In the genomic region with DNA sequence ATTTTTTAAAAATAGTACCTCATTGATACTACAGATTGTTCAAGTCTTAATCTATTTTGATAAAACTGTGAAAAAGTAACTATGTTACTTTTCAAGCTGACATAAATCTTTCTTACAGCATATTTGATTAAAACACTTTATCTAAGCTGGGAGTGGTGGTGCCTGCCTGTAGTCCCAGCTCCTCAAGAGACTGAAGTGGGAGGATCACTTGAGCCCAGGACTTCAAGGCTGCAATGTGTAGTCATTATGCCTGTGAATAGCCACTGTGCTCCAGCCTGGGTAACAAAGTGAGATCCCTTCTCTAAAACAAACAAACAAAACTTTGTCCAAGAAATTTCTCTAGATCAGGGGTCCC, we compare ENCODE assay signal across 13 cellular contexts. TPM values are rescaled to one million over a fixed set of nuclear protein-coding genes. Genes with fewer than 3 reads are reported as not detected.
DNase-seq lines count a peak whose midpoint lies in the region; ATAC-seq and TF ChIP-seq lines count a peak whose summit lies in the region.
"Had no signal": no experiment of that assay in that cellular context is flagged by ENCODE, and none has a peak within 500 bp of the region (broad histone marks: within the 10 kb centered on the region; RNA-seq: fewer than 3 reads in every experiment).

No MANE protein-coding gene starts in this region.

- no peaks in the 10 kb centered on the region for H3K79me2 ChIP-seq in HCT116 (ENCODE audit: insufficient read depth, low read length)
- H3K79me2 ChIP-seq in SK-N-SH (ENCODE audit: insufficient read depth), result no peaks in the 10 kb centered on the region

- H3K9me3 ChIP-seq in HCT116 (ENCODE audit: control insufficient read depth in 1 of 2, insufficient read depth in 1 of 2, low read depth in 1 of 2, low read length in 2 of 2), result no peaks in the 10 kb centered on the region
- H3K9me3 ChIP-seq in SK-N-SH, result no peaks in the 10 kb centered on the region
- no peaks in the 10 kb centered on the region for H3K9me3 ChIP-seq in mucosa of descending colon
- H3K9me3 ChIP-seq: adrenal gland had no signal

- peaks cover 12% of the 10 kb centered on the region for H3F3A ChIP-seq in SK-N-SH (replicated peaks; ENCODE audit: insufficient read depth)

- H3K36me3 ChIP-seq in HCT116 (ENCODE audit: control insufficient read depth in 1 of 2, insufficient read depth in 2 of 2, low read length in 2 of 2) (no peaks in the 10 kb centered on the region), SK-N-SH (replicated peaks in 1 of 2; ENCODE audit: control insufficient read depth in 1 of 2, insufficient read depth in 2 of 2, low read length in 1 of 2) (no peaks in the 10 kb centered on the region), mucosa of descending colon (ENCODE audit: low read depth) (no peaks in the 10 kb centered on the region)
- H3K36me3 ChIP-seq: adrenal gland, WERI-Rb-1 had no signal

- ATAC-seq in HCT116, result peak; percentile 79
- no peak for ATAC-seq in mucosa of descending colon
- no peak for ATAC-seq in GM19452 (IDR thresholded peaks at IDR 0.05; ENCODE audit: unreplicated experiment)
- no peak for ATAC-seq in HG02798 (IDR thresholded peaks at IDR 0.05; ENCODE audit: poor library complexity, unreplicated experiment)

- TF ChIP-seq RAD21 in HCT116 (IDR thresholded peaks at IDR 0.05; ENCODE audit: low read depth), result no peak
- TF ChIP-seq RAD21 in SK-N-SH (IDR thresholded peaks at IDR 0.05; ENCODE audit: low read length), result no peak

- H3K9me2 ChIP-seq in HCT116 (ENCODE audit: insufficient read depth), result no peaks in the 10 kb centered on the region
- no peaks in the 10 kb centered on the region for H3K9me2 ChIP-seq in SK-N-SH

- TF ChIP-seq CTCF in HCT116 (IDR thresholded peaks at IDR 0.05 in 2 of 3, conservative IDR thresholded peaks at IDR 0.05 in 1 of 3; ENCODE audit: borderline replicate concordance in 1 of 3, insufficient read depth in 1 of 3, low read depth in 2 of 3, low read length in 2 of 3) (no peak), SK-N-SH (IDR thresholded peaks at IDR 0.05) (no peak), mucosa of descending colon (IDR thresholded peaks at IDR 0.05) (peak; percentile 7)

- H3K4me2 ChIP-seq in HCT116 (ENCODE audit: low read length), result no peak overlapping the region
- H3K4me2 ChIP-seq in SK-N-SH, result no peak overlapping the region

- DNase-seq in EL (peak; percentile 10), HCT116 (ENCODE audit: low read depth, low spot score) (no peak), SK-N-SH (no peak), mucosa of descending colon (no peak), SIG-M5 (lab: John Stamatoyannopoulos, UW) (no peak), T-helper 2 cell (no peak)
- DNase-seq: effector CD8-positive, alpha-beta T cell; kidney; stimulated activated CD4-positive, alpha-beta T cell treated with anti-CD3 and anti-CD28 coated beads, Interleukin-2, amount 100 ng/mL, for 48 hours; WERI-Rb-1 had no signal

- CTCF ChIA-PET in HCT116 (lab: Charles Lee) (interaction anchor here (0.8 to 1.3 kb wide), 4 partner anchors 12 to 156 kb away, joined by 4 to 6 read pairs (median 4); no protein-coding TSS in a partner anchor), SK-N-SH (lab: Yijun Ruan, JAX) (interaction anchor here (0.6 to 2.8 kb wide), 19 partner anchors 9 to 376 kb away, joined by 3 to 11 read pairs (median 3); partner anchors contain the start of gene NEDD4)

- RAD21 ChIA-PET in HCT116 (lab: Charles Lee; ENCODE audit: low non-redundant PET in 1 of 2, low total read pairs in 2 of 2, uncharacterized antibody in 2 of 2, unreplicated experiment in 2 of 2), result no interaction called here

- no peak for TF ChIP-seq EP300 in SK-N-SH (IDR thresholded peaks at IDR 0.05; ENCODE audit: borderline replicate concordance in 1 of 2, low read depth in 1 of 2, low read length in 1 of 2)

- no peaks in the 10 kb centered on the region for H3K4me1 ChIP-seq in HCT116 (ENCODE audit: control insufficient read depth in 1 of 2, insufficient read depth in 2 of 2, low read length in 2 of 2)
- H3K4me1 ChIP-seq in SK-N-SH (ENCODE audit: control insufficient read depth in 1 of 2, insufficient read depth in 2 of 2, low read depth in 1 of 2, low read length in 1 of 2), result peaks cover 4 to 10% of the 10 kb centered on the region in 2 experiments; a peak in 1 of 4 replicates
- H3K4me1 ChIP-seq in mucosa of descending colon (ENCODE audit: low read depth), result no peaks in the 10 kb centered on the region
- H3K4me1 ChIP-seq: adrenal gland had no signal

- TF ChIP-seq POLR2A in HCT116 (IDR thresholded peaks at IDR 0.05; ENCODE audit: borderline replicate concordance, extremely low read depth, insufficient read depth, insufficient read length), result no peak

- intact Hi-C loops in HCT116 (cut with micrococcal nuclease), result loop anchor here (2.0 to 10.0 kb wide), 2 partner anchors 60 to 158 kb away; partner anchors contain the start of gene NEDD4
- intact Hi-C loops in mucosa of descending colon (cut with DNase I, micrococcal nuclease), result no loop called here

- H3K9ac ChIP-seq in HCT116 (ENCODE audit: low read length) (no peak overlapping the region), SK-N-SH (no peak overlapping the region)

- H4K20me1 ChIP-seq in HCT116 (ENCODE audit: insufficient read depth), result no peaks in the 10 kb centered on the region
- H4K20me1 ChIP-seq in SK-N-SH (ENCODE audit: insufficient read depth), result no peaks in the 10 kb centered on the region

- H3K27ac ChIP-seq in HCT116 (ENCODE audit: low read depth, low read length) (no peak overlapping the region), SK-N-SH (ENCODE audit: low read depth in 2 of 2, low read length in 1 of 2) (peak overlapping the region in 1 of 2 experiments; percentile 62; a peak in 2 of 4 replicates)
- H3K27ac ChIP-seq: adrenal gland, WERI-Rb-1 had no signal

- no TSS peak for BruUV-seq in HCT116 (replicated peaks; lab: Mats Ljungman, UMichigan)

- POLR2A ChIA-PET in HCT116 (lab: Charles Lee), result no interaction called here
- POLR2A ChIA-PET in SK-N-SH (lab: Yijun Ruan, JAX), result no interaction called here

- H2AFZ ChIP-seq in HCT116 (ENCODE audit: low read depth, low read length, poor library complexity, severe bottlenecking) (no peak overlapping the region), SK-N-SH (ENCODE audit: low read depth) (peak overlapping the region; percentile 12; the same call in 1 of the 2 replicates)

- no peak overlapping the region for H3K4me3 ChIP-seq in HCT116 (replicated peaks in 1 of 2; ENCODE audit: low read depth in 1 of 2, low read length in 2 of 2)
- H3K4me3 ChIP-seq in SK-N-SH (ENCODE audit: low read depth in 2 of 2, low read length in 1 of 2), result no peak overlapping the region
- H3K4me3 ChIP-seq in mucosa of descending colon, result no peak overlapping the region
- H3K4me3 ChIP-seq: adrenal gland had no signal

- no peaks in the 10 kb centered on the region for H3K27me3 ChIP-seq in HCT116 (ENCODE audit: insufficient read depth, low read length)
- no peaks in the 10 kb centered on the region for H3K27me3 ChIP-seq in SK-N-SH (ENCODE audit: insufficient read depth)
- H3K27me3 ChIP-seq: adrenal gland had no signal

TF ChIP-seq in HCT116, 20 proteins besides CTCF, POLR2A, EP300 and RAD21 (continues in another document):
- TF ChIP-seq MAX (IDR thresholded peaks at IDR 0.05), result no peak
- no peak for TF ChIP-seq SIN3A (IDR thresholded peaks at IDR 0.05; ENCODE audit: low read depth)
- no peak for TF ChIP-seq EGR1 (IDR thresholded peaks at IDR 0.05; ENCODE audit: low read depth)
- no peak for TF ChIP-seq CBX3 (IDR thresholded peaks at IDR 0.05; ENCODE audit: low read depth)

TF ChIP-seq in SK-N-SH, 30 proteins besides CTCF, POLR2A, EP300 and RAD21 (continues in another document):
- no peak for TF ChIP-seq SIN3A (IDR thresholded peaks at IDR 0.05; ENCODE audit: borderline replicate concordance, low read depth, low read length)
- TF ChIP-seq, protein P1, sequence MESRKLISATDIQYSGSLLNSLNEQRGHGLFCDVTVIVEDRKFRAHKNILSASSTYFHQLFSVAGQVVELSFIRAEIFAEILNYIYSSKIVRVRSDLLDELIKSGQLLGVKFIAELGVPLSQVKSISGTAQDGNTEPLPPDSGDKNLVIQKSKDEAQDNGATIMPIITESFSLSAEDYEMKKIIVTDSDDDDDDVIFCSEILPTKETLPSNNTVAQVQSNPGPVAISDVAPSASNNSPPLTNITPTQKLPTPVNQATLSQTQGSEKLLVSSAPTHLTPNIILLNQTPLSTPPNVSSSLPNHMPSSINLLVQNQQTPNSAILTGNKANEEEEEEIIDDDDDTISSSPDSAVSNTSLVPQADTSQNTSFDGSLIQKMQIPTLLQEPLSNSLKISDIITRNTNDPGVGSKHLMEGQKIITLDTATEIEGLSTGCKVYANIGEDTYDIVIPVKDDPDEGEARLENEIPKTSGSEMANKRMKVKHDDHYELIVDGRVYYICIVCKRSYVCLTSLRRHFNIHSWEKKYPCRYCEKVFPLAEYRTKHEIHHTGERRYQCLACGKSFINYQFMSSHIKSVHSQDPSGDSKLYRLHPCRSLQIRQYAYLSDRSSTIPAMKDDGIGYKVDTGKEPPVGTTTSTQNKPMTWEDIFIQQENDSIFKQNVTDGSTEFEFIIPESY (IDR thresholded peaks at IDR 0.05; ENCODE audit: borderline replicate concordance, low read depth), result no peak
- TF ChIP-seq USF2 (IDR thresholded peaks at IDR 0.05; ENCODE audit: borderline replicate concordance, low read depth, low read length), result no peak
- TF ChIP-seq MXI1 (IDR thresholded peaks at IDR 0.05; ENCODE audit: low read depth, low read length), result no peak
- no peak for TF ChIP-seq CHD2 (IDR thresholded peaks at IDR 0.05; ENCODE audit: low read length, partially characterized antibody)
- TF ChIP-seq EZH2phosphoT487 (IDR thresholded peaks at IDR 0.05; ENCODE audit: borderline replicate concordance, low read depth), result no peak
- TF ChIP-seq RXRA (IDR thresholded peaks at IDR 0.05; ENCODE audit: borderline replicate concordance, low read depth), result no peak
- TF ChIP-seq RCOR1 (IDR thresholded peaks at IDR 0.05; ENCODE audit: low read length), result no peak
- TF ChIP-seq MAX (IDR thresholded peaks at IDR 0.05; ENCODE audit: low read depth), result no peak
- no peak for TF ChIP-seq GATA2 (CRISPR knock-in tag; IDR thresholded peaks at IDR 0.05)

RNA-seq across cellular contexts. Expression of gene NEDD4, which starts 59.6 kb away (rescaled TPM):
- total RNA-seq in HCT116 (2021; ENCODE audit: unreplicated experiment), result 13.7 TPM
- polyA plus RNA-seq in HCT116 (2012), result 3.1 and 4.1 TPM in 2 replicates
- 12.9 and 17.3 TPM in 2 replicates for polyA plus RNA-seq in SK-N-SH (2012; rRNA removed)
- 17.6 and 18.6 TPM in 2 replicates for polyA plus RNA-seq in SK-N-SH (2012; cell fraction: cytosol; rRNA removed)
- 9.1 and 21.0 TPM in 2 replicates for polyA plus RNA-seq in SK-N-SH (2012; cell fraction: nucleus; rRNA removed)
- 10 to 100 TPM in 2 of 3 donors, 1 to 10 TPM in 1; 9.3 to 21.5 (median 10.2) TPM for total RNA-seq in mucosa of descending colon
